ENCODE assay signal across 8 cellular contexts in genomic region chr3:5122741-5123706, GRCh38. TPM values are rescaled to one million over a fixed set of nuclear protein-coding genes. Genes with fewer than 3 reads are reported as not detected.
DNase-seq lines count a peak whose midpoint lies in the region; ATAC-seq and TF ChIP-seq lines count a peak whose summit lies in the region.

No MANE protein-coding gene starts in this region.

- no peaks in the 10 kb centered on the region for H3K9me3 Mint-ChIP-seq in natural killer cell treated with Interleukin-12 subunit alpha and Interleukin-12 subunit beta and Interleukin-15 and Interleukin-18, amount 100 ng/mL, for 72 hours

- H3K27me3 Mint-ChIP-seq in natural killer cell treated with Interleukin-12 subunit alpha and Interleukin-12 subunit beta and Interleukin-15 and Interleukin-18, amount 100 ng/mL, for 72 hours = no peaks in the 10 kb centered on the region

- peak overlapping the region; percentile 78 to 89 for H3K27ac Mint-ChIP-seq in natural killer cell treated with Interleukin-12 subunit alpha and Interleukin-12 subunit beta and Interleukin-15 and Interleukin-18, amount 100 ng/mL, for 72 hours

- ATAC-seq in HG02571 (IDR thresholded peaks at IDR 0.05; ENCODE audit: unreplicated experiment) = peak; percentile 8
- ATAC-seq in natural killer cell treated with Interleukin-12 subunit alpha and Interleukin-12 subunit beta and Interleukin-15 and Interleukin-18, amount 100 ng/mL, for 72 hours = peak; percentile 41 to 42

- TF ChIP-seq CTCF in GM13977 (IDR thresholded peaks at IDR 0.05; ENCODE audit: extremely low read depth, insufficient read depth, missing control alignments) (peak; percentile 14), fibroblast of villous mesenchyme (IDR thresholded peaks at IDR 0.05; ENCODE audit: insufficient read depth, low read depth, low read length) (no peak), GM13976 (IDR thresholded peaks at IDR 0.05; ENCODE audit: borderline replicate concordance, control extremely low read depth, extremely low read depth, insufficient read depth, missing control alignments) (no peak)

- peaks cover 28 to 40% of the 10 kb centered on the region in 2 donors for H3K4me1 Mint-ChIP-seq in natural killer cell treated with Interleukin-12 subunit alpha and Interleukin-12 subunit beta and Interleukin-15 and Interleukin-18, amount 100 ng/mL, for 72 hours (ENCODE audit: low read depth in 2 of 2)

- H3K4me3 ChIP-seq in fibroblast of villous mesenchyme (ENCODE audit: low read depth, low read length) = peak overlapping the region; percentile 99

- peak overlapping the region; percentile 90 for H3K4me3 Mint-ChIP-seq in natural killer cell treated with Interleukin-12 subunit alpha and Interleukin-12 subunit beta and Interleukin-15 and Interleukin-18, amount 100 ng/mL, for 72 hours

- H3K36me3 Mint-ChIP-seq in natural killer cell treated with Interleukin-12 subunit alpha and Interleukin-12 subunit beta and Interleukin-15 and Interleukin-18, amount 100 ng/mL, for 72 hours = no peaks in the 10 kb centered on the region

- DNase-seq in GM13977 (ENCODE audit: low spot score) (peak; percentile 38), NCI-H2227 treated with DMSO at 0.1 percent for 48 hours (lab: John Stamatoyannopoulos, UW) (peak; percentile 8), fibroblast of villous mesenchyme (ENCODE audit: low read depth) (peak; percentile 85), GM13976 (ENCODE audit: low spot score) (no peak), retina (no peak)
- DNase-seq in activated effector memory CD4-positive, alpha-beta T cell treated with anti-CD3 and anti-CD28 coated beads, Interleukin-2, amount 50 U/mL, for 16 hours = peak; percentile 74
- DNase-seq in natural killer cell treated with Interleukin-12 subunit alpha and Interleukin-12 subunit beta and Interleukin-15 and Interleukin-18, amount 100 ng/mL, for 72 hours (ENCODE audit: low spot score) = no peak

- in situ Hi-C loops in GM13977 (cut with MboI; ENCODE audit: low pct_unique_long_range_greater_than_20kb, low sequenced_read_pairs, unreplicated experiment) = no loop called here
- in situ Hi-C loops in GM13976 (cut with MboI; ENCODE audit: low sequenced_read_pairs, unreplicated experiment) = no loop called here

RNA-seq across cellular contexts. Expression of gene ARL8B, which starts 0.9 kb away (rescaled TPM):
- 62.2 and 72.1 TPM in 2 replicates for total RNA-seq in fibroblast of villous mesenchyme
- 10 to 100 TPM; 77.4 to 80.4 TPM for total RNA-seq in natural killer cell treated with Interleukin-12 subunit alpha and Interleukin-12 subunit beta and Interleukin-15 and Interleukin-18, amount 100 ng/mL, for 72 hours

Comparison
In these comparisons a context has a peak if more than half of its experiments do, and no peak if none do; other contexts are left out.
1. DNase-seq: peak in GM13977 (single experiment), NCI-H2227 treated with DMSO at 0.1 percent for 48 hours (single experiment), activated effector memory CD4-positive, alpha-beta T cell treated with anti-CD3 and anti-CD28 coated beads, Interleukin-2, amount 50 U/mL, for 16 hours (single experiment) and fibroblast of villous mesenchyme (single experiment); none in natural killer cell treated with Interleukin-12 subunit alpha and Interleukin-12 subunit beta and Interleukin-15 and Interleukin-18, amount 100 ng/mL, for 72 hours (single experiment), GM13976 (single experiment) and retina (single experiment).